ENCODE assay signal across 2 cellular contexts in the genomic region with DNA sequence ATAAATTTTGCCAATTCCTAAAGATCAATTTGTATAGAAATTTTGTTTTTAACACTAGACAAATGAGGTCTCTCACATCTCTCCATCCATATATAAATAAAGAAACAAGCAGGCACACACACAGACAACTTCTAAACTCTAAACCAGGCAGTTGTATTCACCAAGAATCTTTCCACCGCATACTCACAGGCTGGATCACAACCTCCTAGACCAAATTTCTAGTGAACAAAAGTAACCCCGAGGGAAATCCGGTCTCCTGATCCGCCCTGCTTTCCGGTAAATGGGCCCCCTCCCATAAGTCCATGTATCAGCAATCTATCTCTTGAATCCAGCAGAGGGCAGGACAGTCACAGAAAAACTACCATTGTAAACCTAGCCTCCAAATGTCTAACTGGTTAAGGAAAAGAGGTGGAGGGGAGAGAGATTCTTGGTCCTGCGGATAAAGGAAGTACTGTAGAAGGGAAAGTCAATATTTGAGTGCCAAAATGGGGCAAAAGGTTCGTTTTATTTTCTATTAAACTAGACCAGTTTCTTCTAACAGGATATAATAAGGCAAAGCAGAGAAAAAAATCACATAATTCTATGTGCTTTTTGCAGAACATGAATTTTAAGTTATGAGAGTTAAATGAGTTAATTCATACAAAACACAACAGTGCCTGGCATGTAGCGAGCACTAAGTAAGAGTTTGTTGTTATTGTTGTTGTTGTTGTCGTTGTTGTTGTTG.
TF ChIP-seq lines count a peak whose summit lies in the region.

No MANE protein-coding gene starts in this region.

TF ChIP-seq in HEK293, 187 proteins besides CTCF, POLR2A, EP300 and RAD21 (continues in another document):
- peak; percentile 94 for TF ChIP-seq ZNF654 (tag by site-specific recombination; IDR thresholded peaks at IDR 0.05; ENCODE audit: low read depth)
- TF ChIP-seq, protein P1, sequence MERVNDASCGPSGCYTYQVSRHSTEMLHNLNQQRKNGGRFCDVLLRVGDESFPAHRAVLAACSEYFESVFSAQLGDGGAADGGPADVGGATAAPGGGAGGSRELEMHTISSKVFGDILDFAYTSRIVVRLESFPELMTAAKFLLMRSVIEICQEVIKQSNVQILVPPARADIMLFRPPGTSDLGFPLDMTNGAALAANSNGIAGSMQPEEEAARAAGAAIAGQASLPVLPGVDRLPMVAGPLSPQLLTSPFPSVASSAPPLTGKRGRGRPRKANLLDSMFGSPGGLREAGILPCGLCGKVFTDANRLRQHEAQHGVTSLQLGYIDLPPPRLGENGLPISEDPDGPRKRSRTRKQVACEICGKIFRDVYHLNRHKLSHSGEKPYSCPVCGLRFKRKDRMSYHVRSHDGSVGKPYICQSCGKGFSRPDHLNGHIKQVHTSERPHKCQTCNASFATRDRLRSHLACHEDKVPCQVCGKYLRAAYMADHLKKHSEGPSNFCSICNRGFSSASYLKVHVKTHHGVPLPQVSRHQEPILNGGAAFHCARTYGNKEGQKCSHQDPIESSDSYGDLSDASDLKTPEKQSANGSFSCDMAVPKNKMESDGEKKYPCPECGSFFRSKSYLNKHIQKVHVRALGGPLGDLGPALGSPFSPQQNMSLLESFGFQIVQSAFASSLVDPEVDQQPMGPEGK (tag by site-specific recombination; IDR thresholded peaks at IDR 0.05): peak; percentile 39; the same call in 1 of the 2 replicates
- no peak for TF ChIP-seq ZNF354C (tag by site-specific recombination; IDR thresholded peaks at IDR 0.05; ENCODE audit: borderline replicate concordance, low read depth)
- peak; percentile 78 for TF ChIP-seq ZBTB17 (tag by site-specific recombination; IDR thresholded peaks at IDR 0.05)
- TF ChIP-seq ZNF335 (tag by site-specific recombination; conservative IDR thresholded peaks at IDR 0.05): peak; percentile 86; the same call in 1 of the 2 replicates
- no peak for TF ChIP-seq ZNF140 (tag by site-specific recombination; IDR thresholded peaks at IDR 0.05)
- TF ChIP-seq ZNF37A (tag by site-specific recombination; IDR thresholded peaks at IDR 0.05): no peak
- no peak for TF ChIP-seq ZNF768 (tag by site-specific recombination; IDR thresholded peaks at IDR 0.05)
- no peak for TF ChIP-seq ZNF624 (tag by site-specific recombination; IDR thresholded peaks at IDR 0.05)
- TF ChIP-seq ZNF658 (tag by site-specific recombination; IDR thresholded peaks at IDR 0.05): no peak
- no peak for TF ChIP-seq ZBTB21 (tag by site-specific recombination; IDR thresholded peaks at IDR 0.05)
- peak; percentile 51; the same call in 1 of the 2 replicates for TF ChIP-seq ZNF2 (tag by site-specific recombination; IDR thresholded peaks at IDR 0.05)
- TF ChIP-seq, protein P2, sequence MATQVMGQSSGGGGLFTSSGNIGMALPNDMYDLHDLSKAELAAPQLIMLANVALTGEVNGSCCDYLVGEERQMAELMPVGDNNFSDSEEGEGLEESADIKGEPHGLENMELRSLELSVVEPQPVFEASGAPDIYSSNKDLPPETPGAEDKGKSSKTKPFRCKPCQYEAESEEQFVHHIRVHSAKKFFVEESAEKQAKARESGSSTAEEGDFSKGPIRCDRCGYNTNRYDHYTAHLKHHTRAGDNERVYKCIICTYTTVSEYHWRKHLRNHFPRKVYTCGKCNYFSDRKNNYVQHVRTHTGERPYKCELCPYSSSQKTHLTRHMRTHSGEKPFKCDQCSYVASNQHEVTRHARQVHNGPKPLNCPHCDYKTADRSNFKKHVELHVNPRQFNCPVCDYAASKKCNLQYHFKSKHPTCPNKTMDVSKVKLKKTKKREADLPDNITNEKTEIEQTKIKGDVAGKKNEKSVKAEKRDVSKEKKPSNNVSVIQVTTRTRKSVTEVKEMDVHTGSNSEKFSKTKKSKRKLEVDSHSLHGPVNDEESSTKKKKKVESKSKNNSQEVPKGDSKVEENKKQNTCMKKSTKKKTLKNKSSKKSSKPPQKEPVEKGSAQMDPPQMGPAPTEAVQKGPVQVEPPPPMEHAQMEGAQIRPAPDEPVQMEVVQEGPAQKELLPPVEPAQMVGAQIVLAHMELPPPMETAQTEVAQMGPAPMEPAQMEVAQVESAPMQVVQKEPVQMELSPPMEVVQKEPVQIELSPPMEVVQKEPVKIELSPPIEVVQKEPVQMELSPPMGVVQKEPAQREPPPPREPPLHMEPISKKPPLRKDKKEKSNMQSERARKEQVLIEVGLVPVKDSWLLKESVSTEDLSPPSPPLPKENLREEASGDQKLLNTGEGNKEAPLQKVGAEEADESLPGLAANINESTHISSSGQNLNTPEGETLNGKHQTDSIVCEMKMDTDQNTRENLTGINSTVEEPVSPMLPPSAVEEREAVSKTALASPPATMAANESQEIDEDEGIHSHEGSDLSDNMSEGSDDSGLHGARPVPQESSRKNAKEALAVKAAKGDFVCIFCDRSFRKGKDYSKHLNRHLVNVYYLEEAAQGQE (tag by site-specific recombination; IDR thresholded peaks at IDR 0.05): no peak
- TF ChIP-seq ZNF585B (tag by site-specific recombination; IDR thresholded peaks at IDR 0.05): no peak
- TF ChIP-seq, protein P3, sequence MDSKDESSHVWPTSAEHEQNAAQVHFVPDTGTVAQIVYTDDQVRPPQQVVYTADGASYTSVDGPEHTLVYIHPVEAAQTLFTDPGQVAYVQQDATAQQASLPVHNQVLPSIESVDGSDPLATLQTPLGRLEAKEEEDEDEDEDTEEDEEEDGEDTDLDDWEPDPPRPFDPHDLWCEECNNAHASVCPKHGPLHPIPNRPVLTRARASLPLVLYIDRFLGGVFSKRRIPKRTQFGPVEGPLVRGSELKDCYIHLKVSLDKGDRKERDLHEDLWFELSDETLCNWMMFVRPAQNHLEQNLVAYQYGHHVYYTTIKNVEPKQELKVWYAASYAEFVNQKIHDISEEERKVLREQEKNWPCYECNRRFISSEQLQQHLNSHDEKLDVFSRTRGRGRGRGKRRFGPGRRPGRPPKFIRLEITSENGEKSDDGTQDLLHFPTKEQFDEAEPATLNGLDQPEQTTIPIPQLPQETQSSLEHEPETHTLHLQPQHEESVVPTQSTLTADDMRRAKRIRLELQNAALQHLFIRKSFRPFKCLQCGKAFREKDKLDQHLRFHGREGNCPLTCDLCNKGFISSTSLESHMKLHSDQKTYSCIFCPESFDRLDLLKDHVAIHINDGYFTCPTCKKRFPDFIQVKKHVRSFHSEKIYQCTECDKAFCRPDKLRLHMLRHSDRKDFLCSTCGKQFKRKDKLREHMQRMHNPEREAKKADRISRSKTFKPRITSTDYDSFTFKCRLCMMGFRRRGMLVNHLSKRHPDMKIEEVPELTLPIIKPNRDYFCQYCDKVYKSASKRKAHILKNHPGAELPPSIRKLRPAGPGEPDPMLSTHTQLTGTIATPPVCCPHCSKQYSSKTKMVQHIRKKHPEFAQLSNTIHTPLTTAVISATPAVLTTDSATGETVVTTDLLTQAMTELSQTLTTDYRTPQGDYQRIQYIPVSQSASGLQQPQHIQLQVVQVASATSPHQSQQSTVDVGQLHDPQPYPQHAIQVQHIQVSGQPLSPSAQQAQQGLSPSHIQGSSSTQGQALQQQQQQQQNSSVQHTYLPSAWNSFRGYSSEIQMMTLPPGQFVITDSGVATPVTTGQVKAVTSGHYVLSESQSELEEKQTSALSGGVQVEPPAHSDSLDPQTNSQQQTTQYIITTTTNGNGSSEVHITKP (tag by site-specific recombination; IDR thresholded peaks at IDR 0.05): peak; percentile 33
- TF ChIP-seq SCRT2 (tag by site-specific recombination; IDR thresholded peaks at IDR 0.05): no peak
- 0 out of 2 replicates have a peak, but pooled peaks have one; percentile 26 for TF ChIP-seq ZEB2 (tag by site-specific recombination; IDR thresholded peaks at IDR 0.05)
- TF ChIP-seq ZNF621 (tag by site-specific recombination; IDR thresholded peaks at IDR 0.05): no peak
- TF ChIP-seq ZNF19 (tag by site-specific recombination; IDR thresholded peaks at IDR 0.05; ENCODE audit: low read depth): no peak
- no peak for TF ChIP-seq ZNF146 (tag by site-specific recombination; IDR thresholded peaks at IDR 0.05)
- TF ChIP-seq ZBTB48 (tag by site-specific recombination; IDR thresholded peaks at IDR 0.05): no peak

TF ChIP-seq in K562, 482 proteins besides CTCF, POLR2A, EP300 and RAD21:
- TF ChIP-seq ATF7 (IDR thresholded peaks at IDR 0.05): peak; percentile 25; the same call in 1 of the 2 replicates
- peak; percentile 84 for TF ChIP-seq SMC3 (conservative IDR thresholded peaks at IDR 0.05; ENCODE audit: insufficient read depth, low read depth, low read length)
- TF ChIP-seq NFE2 (IDR thresholded peaks at IDR 0.05; ENCODE audit: low read depth): peak; percentile 32; the same call in 1 of the 2 replicates
- TF ChIP-seq NR3C1 (CRISPR knock-in tag; IDR thresholded peaks at IDR 0.05): no peak
- TF ChIP-seq GABPA (tag; conservative IDR thresholded peaks at IDR 0.05; ENCODE audit: low read depth): peak; percentile 43
- no peak for TF ChIP-seq NELFE (IDR thresholded peaks at IDR 0.05; ENCODE audit: insufficient read depth, insufficient read length)
- peak; percentile 18; the same call in 1 of the 2 replicates for TF ChIP-seq CTBP1 (IDR thresholded peaks at IDR 0.05; ENCODE audit: borderline replicate concordance)
- TF ChIP-seq BRD9 (IDR thresholded peaks at IDR 0.05; ENCODE audit: low read depth, partially characterized antibody): peak; percentile 59
- TF ChIP-seq ZNF140 (CRISPR knock-in tag; IDR thresholded peaks at IDR 0.05): no peak
- TF ChIP-seq FOSL1 (tag; conservative IDR thresholded peaks at IDR 0.05): peak; percentile 36; the same call in 1 of the 2 replicates
- TF ChIP-seq, protein P4, sequence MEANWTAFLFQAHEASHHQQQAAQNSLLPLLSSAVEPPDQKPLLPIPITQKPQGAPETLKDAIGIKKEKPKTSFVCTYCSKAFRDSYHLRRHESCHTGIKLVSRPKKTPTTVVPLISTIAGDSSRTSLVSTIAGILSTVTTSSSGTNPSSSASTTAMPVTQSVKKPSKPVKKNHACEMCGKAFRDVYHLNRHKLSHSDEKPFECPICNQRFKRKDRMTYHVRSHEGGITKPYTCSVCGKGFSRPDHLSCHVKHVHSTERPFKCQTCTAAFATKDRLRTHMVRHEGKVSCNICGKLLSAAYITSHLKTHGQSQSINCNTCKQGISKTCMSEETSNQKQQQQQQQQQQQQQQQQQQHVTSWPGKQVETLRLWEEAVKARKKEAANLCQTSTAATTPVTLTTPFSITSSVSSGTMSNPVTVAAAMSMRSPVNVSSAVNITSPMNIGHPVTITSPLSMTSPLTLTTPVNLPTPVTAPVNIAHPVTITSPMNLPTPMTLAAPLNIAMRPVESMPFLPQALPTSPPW (CRISPR knock-in tag; IDR thresholded peaks at IDR 0.05): peak; percentile 51; the same call in 1 of the 2 replicates
- TF ChIP-seq NBN (IDR thresholded peaks at IDR 0.05; ENCODE audit: low read depth): peak; percentile 40; the same call in 1 of the 2 replicates
- TF ChIP-seq ZNF212 (CRISPR knock-in tag; IDR thresholded peaks at IDR 0.05): no peak
- TF ChIP-seq ZNF3 (CRISPR knock-in tag; IDR thresholded peaks at IDR 0.05): no peak
- peak in 1 of 2 experiments; percentile 64; a peak in 1 of 4 replicates for TF ChIP-seq MAZ (CRISPR knock-in tag; conservative IDR thresholded peaks at IDR 0.05 in 1 of 2, IDR thresholded peaks at IDR 0.05 in 1 of 2)
- TF ChIP-seq ARID2 (IDR thresholded peaks at IDR 0.05): peak; percentile 91
- no peak for TF ChIP-seq RBFOX2 (IDR thresholded peaks at IDR 0.05; ENCODE audit: low read depth, low read length)
- TF ChIP-seq ETV1 (tag; conservative IDR thresholded peaks at IDR 0.05; ENCODE audit: low read depth): 0 out of 2 replicates have a peak, but pooled peaks have one; percentile 33
- TF ChIP-seq, protein P5, sequence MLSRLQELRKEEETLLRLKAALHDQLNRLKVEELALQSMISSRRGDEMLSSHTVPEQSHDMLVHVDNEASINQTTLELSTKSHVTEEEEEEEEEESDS (CRISPR knock-in tag; IDR thresholded peaks at IDR 0.05): no peak
- TF ChIP-seq, protein P6, sequence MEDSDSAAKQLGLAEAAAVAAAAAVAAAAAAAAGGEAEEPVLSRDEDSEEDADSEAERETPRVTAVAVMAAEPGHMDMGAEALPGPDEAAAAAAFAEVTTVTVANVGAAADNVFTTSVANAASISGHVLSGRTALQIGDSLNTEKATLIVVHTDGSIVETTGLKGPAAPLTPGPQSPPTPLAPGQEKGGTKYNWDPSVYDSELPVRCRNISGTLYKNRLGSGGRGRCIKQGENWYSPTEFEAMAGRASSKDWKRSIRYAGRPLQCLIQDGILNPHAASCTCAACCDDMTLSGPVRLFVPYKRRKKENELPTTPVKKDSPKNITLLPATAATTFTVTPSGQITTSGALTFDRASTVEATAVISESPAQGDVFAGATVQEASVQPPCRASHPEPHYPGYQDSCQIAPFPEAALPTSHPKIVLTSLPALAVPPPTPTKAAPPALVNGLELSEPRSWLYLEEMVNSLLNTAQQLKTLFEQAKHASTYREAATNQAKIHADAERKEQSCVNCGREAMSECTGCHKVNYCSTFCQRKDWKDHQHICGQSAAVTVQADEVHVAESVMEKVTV (CRISPR knock-in tag; IDR thresholded peaks at IDR 0.05): peak; percentile 86
- peak; percentile 61 for TF ChIP-seq CC2D1A (IDR thresholded peaks at IDR 0.05)
- 0 out of 2 replicates have a peak, but pooled peaks have one; percentile 14 for TF ChIP-seq C11orf30 (IDR thresholded peaks at IDR 0.05; ENCODE audit: low read depth)
- peak; percentile 57 for TF ChIP-seq ZNF316 (IDR thresholded peaks at IDR 0.05)
- TF ChIP-seq, protein P7, sequence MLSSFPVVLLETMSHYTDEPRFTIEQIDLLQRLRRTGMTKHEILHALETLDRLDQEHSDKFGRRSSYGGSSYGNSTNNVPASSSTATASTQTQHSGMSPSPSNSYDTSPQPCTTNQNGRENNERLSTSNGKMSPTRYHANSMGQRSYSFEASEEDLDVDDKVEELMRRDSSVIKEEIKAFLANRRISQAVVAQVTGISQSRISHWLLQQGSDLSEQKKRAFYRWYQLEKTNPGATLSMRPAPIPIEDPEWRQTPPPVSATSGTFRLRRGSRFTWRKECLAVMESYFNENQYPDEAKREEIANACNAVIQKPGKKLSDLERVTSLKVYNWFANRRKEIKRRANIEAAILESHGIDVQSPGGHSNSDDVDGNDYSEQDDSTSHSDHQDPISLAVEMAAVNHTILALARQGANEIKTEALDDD (IDR thresholded peaks at IDR 0.05): peak; percentile 96
- TF ChIP-seq TBP (optimal IDR thresholded peaks at IDR 0.05; ENCODE audit: low read depth, low read length): no peak
- TF ChIP-seq MEIS2 (IDR thresholded peaks at IDR 0.05; ENCODE audit: partially characterized antibody): peak; percentile 2
